In genomic region chr15:95369202-95369601, GRCh38 we compare ENCODE assay signal across 4 cellular contexts.
"Had no signal": no experiment of that assay in that cellular context is flagged by ENCODE, and none has a peak within 500 bp of the region (broad histone marks: within the 10 kb centered on the region; RNA-seq: fewer than 3 reads in every experiment).

No MANE protein-coding gene starts in this region.

- DNase-seq: H9, HCEC 1CT, IMR-90 had no signal

- H3K27ac Mint-ChIP-seq: GM23338, H9 had no signal

- H3K4me3 ChIP-seq: GM23338 had no signal

- H3K4me3 Mint-ChIP-seq: GM23338, H9 had no signal

- H3K9me3 Mint-ChIP-seq: GM23338, H9 had no signal

- H3K4me1 Mint-ChIP-seq: H9 had no signal
